Comparison of ENCODE assay signal across 10 cellular contexts in genomic region chr10:42977032-42977416, GRCh38.
"Had no signal": no experiment of that assay in that cellular context is flagged by ENCODE, and none has a peak within 500 bp of the region (broad histone marks: within the 10 kb centered on the region; RNA-seq: fewer than 3 reads in every experiment).

No MANE protein-coding gene starts in this region.

- DNase-seq: foreskin melanocyte; SHP77 treated with DMSO at 0.1 percent for 48 hours; stimulated activated naive B cell treated with anti-CD40 and anti-IgM and Interleukin-4, amounts not matched to agents 10 μg/mL and 1 μg/mL and 100 μg/mL, for 72 hours had no signal

- H3K4me3 ChIP-seq: cardiac muscle cell, right atrium auricular region, smooth muscle cell had no signal

- H3K4me1 Mint-ChIP-seq: mesothelial cell of epicardium; stimulated activated naive B cell treated with anti-CD40 and anti-IgM and Interleukin-4, amounts not matched to agents 10 μg/mL and 1 μg/mL and 100 μg/mL, for 72 hours had no signal

- H3K27ac Mint-ChIP-seq: mesothelial cell of epicardium; stimulated activated naive B cell treated with anti-CD40 and anti-IgM and Interleukin-4, amounts not matched to agents 10 μg/mL and 1 μg/mL and 100 μg/mL, for 72 hours; T-helper 1 cell treated with Interleukin-12 subunit alpha and Interleukin-12 subunit beta and Interleukin-4 antibody, amounts not matched to agents 30 μg/mL and 1 μg/mL, for 36 hours had no signal

- H3K27me3 ChIP-seq: cardiac muscle cell, right atrium auricular region had no signal

- H3K9me3 Mint-ChIP-seq: mesothelial cell of epicardium; stimulated activated naive B cell treated with anti-CD40 and anti-IgM and Interleukin-4, amounts not matched to agents 10 μg/mL and 1 μg/mL and 100 μg/mL, for 72 hours; T-helper 1 cell treated with Interleukin-12 subunit alpha and Interleukin-12 subunit beta and Interleukin-4 antibody, amounts not matched to agents 30 μg/mL and 1 μg/mL, for 36 hours had no signal

- H3K36me3 Mint-ChIP-seq: mesothelial cell of epicardium; stimulated activated naive B cell treated with anti-CD40 and anti-IgM and Interleukin-4, amounts not matched to agents 10 μg/mL and 1 μg/mL and 100 μg/mL, for 72 hours had no signal

- H3K9me3 ChIP-seq: right atrium auricular region had no signal

- H3K27ac ChIP-seq: cardiac muscle cell, right atrium auricular region had no signal

- H3K4me1 ChIP-seq: right atrium auricular region had no signal

- H3K4me3 Mint-ChIP-seq: mesothelial cell of epicardium; stimulated activated naive B cell treated with anti-CD40 and anti-IgM and Interleukin-4, amounts not matched to agents 10 μg/mL and 1 μg/mL and 100 μg/mL, for 72 hours; T-helper 1 cell treated with Interleukin-12 subunit alpha and Interleukin-12 subunit beta and Interleukin-4 antibody, amounts not matched to agents 30 μg/mL and 1 μg/mL, for 36 hours had no signal

- FAIRE-seq: colon had no signal

- ATAC-seq: activated CD4-positive, CD25-positive, alpha-beta regulatory T cell treated with anti-CD3 and anti-CD28 coated beads, Interleukin-2, amount 50 U/mL, for 24 hours; stimulated activated naive B cell treated with anti-CD40 and anti-IgM and Interleukin-4, amounts not matched to agents 10 μg/mL and 1 μg/mL and 100 μg/mL, for 72 hours had no signal

- H3K36me3 ChIP-seq: cardiac muscle cell, right atrium auricular region had no signal

- H3K27me3 Mint-ChIP-seq: stimulated activated naive B cell treated with anti-CD40 and anti-IgM and Interleukin-4, amounts not matched to agents 10 μg/mL and 1 μg/mL and 100 μg/mL, for 72 hours had no signal
